ENCODE assay signal across 15 cellular contexts in genomic region chr7:73999664-74000420, GRCh38. TPM values are rescaled to one million over a fixed set of nuclear protein-coding genes. Genes with fewer than 3 reads are reported as not detected.
DNase-seq lines count a peak whose midpoint lies in the region; ATAC-seq and TF ChIP-seq lines count a peak whose summit lies in the region.
"Had no signal": no experiment of that assay in that cellular context is flagged by ENCODE, and none has a peak within 500 bp of the region (broad histone marks: within the 10 kb centered on the region; RNA-seq: fewer than 3 reads in every experiment).

No MANE protein-coding gene starts in this region.

- 71 to 74% methylated on average over 20 of the region's 26 CpGs for WGBS in upper lobe of left lung, 2 donors

- intact Hi-C loops in lower lobe of right lung (cut with DNase I) = no loop called here

- H3K4me3 ChIP-seq in lower lobe of right lung = no peak overlapping the region
- no peak overlapping the region for H3K4me3 ChIP-seq in upper lobe of left lung

- no peaks in the 10 kb centered on the region for H3K36me3 Mint-ChIP-seq in chondrocyte (ENCODE audit: low read depth)

- H3K4me1 Mint-ChIP-seq in chondrocyte (ENCODE audit: low read depth) = peaks cover 89% of the 10 kb centered on the region
- H3K4me1 Mint-ChIP-seq: neural crest cell had no signal

- no peaks in the 10 kb centered on the region for H3K27me3 ChIP-seq in lower lobe of right lung (ENCODE audit: low read depth)
- H3K27me3 ChIP-seq in upper lobe of left lung = no peaks in the 10 kb centered on the region

- peaks cover 6% of the 10 kb centered on the region for H3K9me3 Mint-ChIP-seq in chondrocyte (ENCODE audit: low read depth)

- no peaks in the 10 kb centered on the region for H3K27me3 Mint-ChIP-seq in chondrocyte (ENCODE audit: low read depth)

- peak overlapping the region; percentile 97 for H3K27ac Mint-ChIP-seq in chondrocyte (ENCODE audit: unreplicated experiment)
- H3K27ac Mint-ChIP-seq: IgD-negative memory B cell had no signal

- no peak for TF ChIP-seq CTCF in chondrocyte (IDR thresholded peaks at IDR 0.05)
- TF ChIP-seq CTCF in lower lobe of right lung (IDR thresholded peaks at IDR 0.05) = no peak
- no peak for TF ChIP-seq CTCF in upper lobe of left lung (IDR thresholded peaks at IDR 0.05)

- ATAC-seq in lower lobe of right lung (peak in 1 of 2 donors; percentile 13), upper lobe of left lung (ENCODE audit: low FRiP score in 2 of 2) (peak in 1 of 2 donors; percentile 56), GM18502 (IDR thresholded peaks at IDR 0.05; ENCODE audit: poor library complexity, unreplicated experiment) (no peak), GM21526 (IDR thresholded peaks at IDR 0.05; ENCODE audit: low FRiP score, unreplicated experiment) (no peak)

- no peak for TF ChIP-seq EP300 in upper lobe of left lung (IDR thresholded peaks at IDR 0.05)

- peaks cover 21% of the 10 kb centered on the region for H3K4me1 ChIP-seq in lower lobe of right lung
- peaks cover 8 to 19% (median 15%) of the 10 kb centered on the region in 4 donors for H3K4me1 ChIP-seq in upper lobe of left lung

- H3K9me3 ChIP-seq in lower lobe of right lung (peaks cover 4% of the 10 kb centered on the region), upper lobe of left lung (peaks cover 0 to 8% (median 3%) of the 10 kb centered on the region in 4 donors)

- peak overlapping the region; percentile 12 for H3K4me3 Mint-ChIP-seq in chondrocyte (ENCODE audit: unreplicated experiment)
- H3K4me3 Mint-ChIP-seq: IgD-negative memory B cell, neural crest cell had no signal

- peak overlapping the region; percentile 62 for H3K27ac ChIP-seq in lower lobe of right lung
- peak overlapping the region in 3 of 4 donors; percentile 52 to 72 (median 58) for H3K27ac ChIP-seq in upper lobe of left lung

- H3K36me3 ChIP-seq in lower lobe of right lung (no peaks in the 10 kb centered on the region), upper lobe of left lung (no peaks in the 10 kb centered on the region)

- DNase-seq in LHCN-M2 (ENCODE audit: low read depth) (peak; percentile 70), chondrocyte (ENCODE audit: low spot score) (no peak), lower lobe of right lung (no peak), upper lobe of left lung (peak in 1 of 2 donors; percentile 66), GF-D8 (lab: John Stamatoyannopoulos, UW) (no peak), NCI-H128 (lab: John Stamatoyannopoulos, UW; ENCODE audit: unreplicated experiment) (no peak)
- DNase-seq: activated gamma-delta T cell treated with Interleukin-2 at 50 U/mL for 16 hours; DMS153; NCI-H345; SHP77 treated with DMSO at 0.1 percent for 48 hours; stimulated activated CD4-positive, alpha-beta T cell treated with anti-CD3 and anti-CD28 coated beads, Interleukin-4, amount 100 ng/mL, for 24 hours had no signal

- no peak for TF ChIP-seq POLR2A in upper lobe of left lung (IDR thresholded peaks at IDR 0.05)

RNA-seq across cellular contexts. Expression of gene ELN, which starts 28.1 kb away (rescaled TPM):
- total RNA-seq in LHCN-M2 (2014; rRNA removed) = 2.1 and 3.3 TPM in 2 replicates
- polyA plus RNA-seq in LHCN-M2 (2012) = 62.8 TPM
- 8,224 to 15,554 TPM (median 15,093 TPM) in 3 replicates for total RNA-seq in chondrocyte
- 83.3 TPM for total RNA-seq in lower lobe of right lung
- total RNA-seq in upper lobe of left lung = 100 to 1,000 TPM in 5 of 6 donors, 10 to 100 TPM in 1; 24.4 to 582 (median 229) TPM
- polyA plus RNA-seq: IgD-negative memory B cell had no signal

Comparison
In these comparisons a context has a peak if more than half of its experiments do, and no peak if none do; other contexts are left out.
1. RNA of gene ELN, which starts 28.1 kb away (total RNA-seq): 8,224 to 15,554 TPM in chondrocyte; 24.4 to 582 TPM in upper lobe of left lung, 83.3 TPM in lower lobe of right lung (single experiment) and 2.1 to 3.3 TPM in LHCN-M2; every median in the first group is over 10 times any median in the second.